In the genomic region with DNA sequence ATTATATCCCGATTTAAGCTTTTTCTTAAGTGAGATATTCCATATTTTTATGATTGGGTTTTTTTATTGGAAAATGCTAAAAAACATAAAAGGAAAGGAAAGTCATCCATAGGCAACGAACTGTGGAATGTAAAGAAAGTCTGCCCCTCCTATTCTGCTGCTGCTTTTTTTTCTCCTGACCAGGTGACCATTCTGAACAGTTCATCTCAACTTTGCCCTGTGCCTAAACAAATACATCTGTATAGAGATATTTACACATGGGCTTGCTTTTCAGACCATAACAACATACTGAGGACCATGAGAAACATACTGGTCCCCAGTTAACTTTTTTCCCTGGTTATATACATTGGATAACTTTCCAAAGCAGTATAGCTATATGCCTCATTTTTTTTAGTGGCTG, we compare ENCODE assay signal across 32 cellular contexts. TPM values are rescaled to one million over a fixed set of nuclear protein-coding genes. Genes with fewer than 3 reads are reported as not detected.
DNase-seq lines count a peak whose midpoint lies in the region; ATAC-seq, FAIRE-seq and TF ChIP-seq lines count a peak whose summit lies in the region.
"Had no signal": no experiment of that assay in that cellular context is flagged by ENCODE, and none has a peak within 500 bp of the region (broad histone marks: within the 10 kb centered on the region; RNA-seq: fewer than 3 reads in every experiment).

No MANE protein-coding gene starts in this region.

- H3K4me3 ChIP-seq in HepG2 (replicated peaks in 1 of 3; ENCODE audit: insufficient read depth in 1 of 3, low read depth in 2 of 3, low read length in 3 of 3) (no peak overlapping the region), right lobe of liver (no peak overlapping the region)
- H3K4me3 ChIP-seq: A549; BLaER1; BLaER1 treated with 17β-estradiol and CSF1 and Interleukin-3, amounts not matched to agents 10 nM and 100 nM had no signal

- POLR2A ChIA-PET in HepG2 (lab: Yijun Ruan, JAX) = no interaction called here

- H3K9me3 Mint-ChIP-seq in natural killer cell treated with Interleukin-12 subunit alpha and Interleukin-12 subunit beta and Interleukin-15 and Interleukin-18, amount 100 ng/mL, for 72 hours = no peaks in the 10 kb centered on the region

- BruUV-seq in HepG2 (replicated peaks; lab: Mats Ljungman, UMichigan) = no TSS peak

- DNase-seq in HepG2 (ENCODE audit: low spot score) (peak; percentile 74), right lobe of liver (no peak), GM19239 (ENCODE audit: insufficient read length, low spot score) (no peak)
- no peak for DNase-seq in natural killer cell treated with Interleukin-12 subunit alpha and Interleukin-12 subunit beta and Interleukin-15 and Interleukin-18, amount 100 ng/mL, for 72 hours (ENCODE audit: low spot score)
- DNase-seq: 8988T; ACHN; AML-193; BE2C; C1 segment of cervical spinal cord; Caco-2; Calu3; CD4-positive, alpha-beta memory T cell; CD4-positive, alpha-beta T cell; CD4-positive, CD25-positive, alpha-beta regulatory T cell; CD8-positive, alpha-beta memory T cell; CD8-positive, alpha-beta T cell; COR-L47; DMS 273 treated with DMSO at 0.1 percent for 48 hours; DMS153; DMS53; DMS79; DMS79 treated with DMSO at 0.1 percent for 48 hours; DND-41; EL had no signal

- FAIRE-seq in HepG2 (lab: Jason Lieb, UNC) (peak; percentile 28), GM19239 (lab: Jason Lieb, UNC) (peak; percentile 8)
- FAIRE-seq: D721Med had no signal

- peak in 1 of 2 experiments; percentile 35; a peak in 1 of 4 replicates for TF ChIP-seq EP300 in HepG2 (IDR thresholded peaks at IDR 0.05; ENCODE audit: low read depth in 2 of 2, low read length in 2 of 2)
- no peak for TF ChIP-seq EP300 in HepG2 (CRISPR knock-in tag; IDR thresholded peaks at IDR 0.05; ENCODE audit: borderline replicate concordance)

- intact Hi-C loops in HepG2 (cut with micrococcal nuclease; ENCODE audit: unreplicated experiment) (loop anchor here (5.0 kb wide), 1 partner anchor 90 kb away; a partner anchor contains a TSS), right lobe of liver (cut with DNase I) (no loop called here)

- peak; percentile 99 for ATAC-seq in HepG2
- ATAC-seq in right lobe of liver = no peak
- ATAC-seq in natural killer cell treated with Interleukin-12 subunit alpha and Interleukin-12 subunit beta and Interleukin-15 and Interleukin-18, amount 100 ng/mL, for 72 hours = no peak
- ATAC-seq: A549; CD8-positive, alpha-beta T cell had no signal

- no peak overlapping the region for H3K9ac ChIP-seq in HepG2 (ENCODE audit: insufficient read depth, low read depth, low read length)
- H3K9ac ChIP-seq: BLaER1; BLaER1 treated with 17β-estradiol and CSF1 and Interleukin-3, amounts not matched to agents 10 nM and 100 nM had no signal

- H3K27ac Mint-ChIP-seq in natural killer cell treated with Interleukin-12 subunit alpha and Interleukin-12 subunit beta and Interleukin-15 and Interleukin-18, amount 100 ng/mL, for 72 hours = no peak overlapping the region
- H3K27ac Mint-ChIP-seq: B cell; CD14-positive monocyte; CD4-positive, alpha-beta memory T cell; CD4-positive, alpha-beta T cell; CD4-positive, CD25-positive, alpha-beta regulatory T cell; CD8-positive, alpha-beta memory T cell; CD8-positive, alpha-beta T cell had no signal

- in situ Hi-C loops in HepG2 (cut with HindIII; ENCODE audit: extremely low pct_ligation_motif_present, low pct_unique_long_range_greater_than_20kb) = no loop called here

- no peaks in the 10 kb centered on the region for H4K20me1 ChIP-seq in HepG2 (ENCODE audit: insufficient read depth, low read length)
- H4K20me1 ChIP-seq: BLaER1; BLaER1 treated with 17β-estradiol and CSF1 and Interleukin-3, amounts not matched to agents 10 nM and 100 nM had no signal

- no peak for TF ChIP-seq POLR2A in HepG2 (IDR thresholded peaks at IDR 0.05; ENCODE audit: insufficient read depth in 1 of 2, low read depth in 2 of 2, low read length in 2 of 2)
- TF ChIP-seq POLR2A in right lobe of liver (IDR thresholded peaks at IDR 0.05) = no peak

- H3K4me2 ChIP-seq in HepG2 (ENCODE audit: low read depth, low read length) = peak overlapping the region; percentile 44; the same call in 1 of the 2 replicates
- H3K4me2 ChIP-seq: A549; BLaER1; BLaER1 treated with 17β-estradiol and CSF1 and Interleukin-3, amounts not matched to agents 10 nM and 100 nM had no signal

- H3K27me3 ChIP-seq in HepG2 (ENCODE audit: control insufficient read depth in 1 of 2, insufficient read depth in 2 of 2, low read length in 2 of 2) = no peaks in the 10 kb centered on the region
- no peaks in the 10 kb centered on the region for H3K27me3 ChIP-seq in right lobe of liver
- H3K27me3 ChIP-seq: BE2C; BLaER1; BLaER1 treated with 17β-estradiol and CSF1 and Interleukin-3, amounts not matched to agents 10 nM and 100 nM had no signal

- H3K4me1 ChIP-seq in HepG2 (ENCODE audit: insufficient read depth, low read length) = peaks cover 7% of the 10 kb centered on the region
- H3K4me1 ChIP-seq in right lobe of liver = no peaks in the 10 kb centered on the region
- H3K4me1 ChIP-seq: A549; BE2C; BLaER1; BLaER1 treated with 17β-estradiol and CSF1 and Interleukin-3, amounts not matched to agents 10 nM and 100 nM; Caco-2 had no signal

- no peak overlapping the region for H3K4me3 Mint-ChIP-seq in natural killer cell treated with Interleukin-12 subunit alpha and Interleukin-12 subunit beta and Interleukin-15 and Interleukin-18, amount 100 ng/mL, for 72 hours
- H3K4me3 Mint-ChIP-seq: B cell; CD14-positive monocyte; CD4-positive, alpha-beta memory T cell; CD4-positive, alpha-beta T cell; CD4-positive, CD25-positive, alpha-beta regulatory T cell; CD8-positive, alpha-beta memory T cell; CD8-positive, alpha-beta T cell had no signal

- H3K9me3 ChIP-seq in HepG2 (ENCODE audit: low read length) = no peaks in the 10 kb centered on the region
- no peaks in the 10 kb centered on the region for H3K9me3 ChIP-seq in right lobe of liver
- H3K9me3 ChIP-seq: A549, BE2C, Caco-2 had no signal

- H2AFZ ChIP-seq in HepG2 (ENCODE audit: low read length) = no peak overlapping the region

- CTCF ChIA-PET in HepG2 (lab: Yijun Ruan, JAX; ENCODE audit: low intra/inter-chr PET ratio, low total read pairs) = no interaction called here

- WGBS in HepG2 (ENCODE audit: low lambda C conversion rate) = 1% methylated on average over 2 of the region's 2 CpGs
- WGBS in right lobe of liver (ENCODE audit: insufficient coverage, low coverage, low lambda C conversion rate, missing lambda C conversion rate) = 64% methylated on average over 2 of the region's 2 CpGs

- peaks cover 5 to 7% of the 10 kb centered on the region in 2 donors for H3K27me3 Mint-ChIP-seq in natural killer cell treated with Interleukin-12 subunit alpha and Interleukin-12 subunit beta and Interleukin-15 and Interleukin-18, amount 100 ng/mL, for 72 hours

- no peaks in the 10 kb centered on the region for H3K36me3 Mint-ChIP-seq in natural killer cell treated with Interleukin-12 subunit alpha and Interleukin-12 subunit beta and Interleukin-15 and Interleukin-18, amount 100 ng/mL, for 72 hours

- no peak for TF ChIP-seq RAD21 in HepG2 (CRISPR knock-in tag; IDR thresholded peaks at IDR 0.05)

- H3K4me1 Mint-ChIP-seq in natural killer cell treated with Interleukin-12 subunit alpha and Interleukin-12 subunit beta and Interleukin-15 and Interleukin-18, amount 100 ng/mL, for 72 hours (ENCODE audit: low read depth in 2 of 2) = no peaks in the 10 kb centered on the region
- H3K4me1 Mint-ChIP-seq: B cell; CD14-positive monocyte; CD4-positive, alpha-beta memory T cell; CD4-positive, CD25-positive, alpha-beta regulatory T cell; CD8-positive, alpha-beta memory T cell had no signal

- no peak overlapping the region for H3K27ac ChIP-seq in HepG2 (ENCODE audit: extremely low read length, insufficient read depth, low read length)
- no peak overlapping the region for H3K27ac ChIP-seq in right lobe of liver
- H3K27ac ChIP-seq: 22Rv1; A549; BLaER1; BLaER1 treated with 17β-estradiol and CSF1 and Interleukin-3, amounts not matched to agents 10 nM and 100 nM; C4-2B had no signal

- TF ChIP-seq CTCF in HepG2 (CRISPR knock-in tag; IDR thresholded peaks at IDR 0.05) (no peak), right lobe of liver (IDR thresholded peaks at IDR 0.05) (no peak)

- H3K79me2 ChIP-seq in HepG2 (ENCODE audit: insufficient read depth, low read length) = no peaks in the 10 kb centered on the region

- H3K36me3 ChIP-seq in HepG2 (replicated peaks in 1 of 2; ENCODE audit: control insufficient read depth in 1 of 2, insufficient read depth in 2 of 2, low read length in 2 of 2) (no peaks in the 10 kb centered on the region), right lobe of liver (no peaks in the 10 kb centered on the region)
- H3K36me3 ChIP-seq: BE2C had no signal

TF ChIP-seq in HepG2, 621 proteins besides CTCF, POLR2A, EP300 and RAD21 (continues in another document):
- no peak for TF ChIP-seq ZNF564 (CRISPR knock-in tag; IDR thresholded peaks at IDR 0.05)
- peak; percentile 32; the same call in 1 of the 2 replicates for TF ChIP-seq ELF3 (CRISPR knock-in tag; IDR thresholded peaks at IDR 0.05)

RNA-seq across cellular contexts. Expression of a gene that starts 18.9 kb away (rescaled TPM):
- 1.0 and 1.9 TPM in 2 replicates for total RNA-seq in HepG2 (2016; rRNA removed; fragmentation: Illumina TruSeq; extraction: Trizol)
- 0.35 and 1.4 TPM in 2 replicates for total RNA-seq in HepG2 (2016; cell fraction: cytosol; rRNA removed; fragmentation: Illumina TruSeq; extraction: Trizol; ENCODE audit: low read depth)
- 0.67 and 1.4 TPM in 2 replicates for total RNA-seq in HepG2 (2016; cell fraction: insoluble cytoplasmic fraction; rRNA removed; fragmentation: Illumina TruSeq; extraction: Trizol)
- total RNA-seq in HepG2 (2016; cell fraction: membrane; rRNA removed; fragmentation: Illumina TruSeq; extraction: Trizol) = 0.87 and 0.93 TPM in 2 replicates
- 0.37 TPM in 1 of 2 replicates, not detected in the other for total RNA-seq in HepG2 (2016; cell fraction: nucleus; rRNA removed; fragmentation: Illumina TruSeq; extraction: Trizol)
- 0.88 and 1.1 TPM in 2 replicates for polyA plus RNA-seq in HepG2 (2011; rRNA removed)
- polyA plus RNA-seq in HepG2 (2011; cell fraction: cytosol; rRNA removed) = 0.52 and 1.1 TPM in 2 replicates
- 0.12 and 0.19 TPM in 2 replicates for polyA plus RNA-seq in HepG2 (2011; cell fraction: nucleus; rRNA removed)
- polyA plus RNA-seq in HepG2 (2012) = 1.4 and 2.1 TPM in 2 replicates
- polyA plus RNA-seq in HepG2 (2016; cell fraction: cytosol; fragmentation: Illumina TruSeq; extraction: Trizol; ENCODE audit: low read depth) = 0.51 and 1.2 TPM in 2 replicates
- polyA plus RNA-seq in HepG2 (2016; cell fraction: insoluble cytoplasmic fraction; fragmentation: Illumina TruSeq; extraction: Trizol; ENCODE audit: low read depth) = 0.94 and 0.97 TPM in 2 replicates
- 0.83 and 1.2 TPM in 2 replicates for polyA plus RNA-seq in HepG2 (2016; cell fraction: membrane; fragmentation: Illumina TruSeq; extraction: Trizol; ENCODE audit: low read depth)
- polyA plus RNA-seq in HepG2 (2016; cell fraction: nucleus; fragmentation: Illumina TruSeq; extraction: Trizol; ENCODE audit: insufficient read depth, low read depth) = 0.67 TPM in 1 of 2 replicates, not detected in the other
- polyA minus RNA-seq in HepG2 (2011; rRNA and poly(A)+ RNA removed; ENCODE audit: low replicate concordance) = 1.2 TPM in 1 of 2 replicates, not detected in the other
- 0.89 TPM in 1 of 2 replicates, not detected in the other for polyA minus RNA-seq in HepG2 (2011; cell fraction: cytosol; rRNA and poly(A)+ RNA removed)
- polyA minus RNA-seq in HepG2 (2011; cell fraction: nucleus; rRNA and poly(A)+ RNA removed) = 0.50 TPM in 1 of 2 replicates, not detected in the other
- 1 to 10 TPM in 1 of 6 experiments, under 1 TPM in 5; 0.12 to 1.0 (median 0.31) TPM for total RNA-seq in right lobe of liver
- under 1 TPM; 0.67 to 0.86 TPM for total RNA-seq in natural killer cell treated with Interleukin-12 subunit alpha and Interleukin-12 subunit beta and Interleukin-15 and Interleukin-18, amount 100 ng/mL, for 72 hours
- total RNA-seq: B cell, Caco-2 had no signal
